15 cellular contexts compared by ENCODE assay signal in genomic region chr4:27414867-27415266, GRCh38.
DNase-seq lines count a peak whose midpoint lies in the region; TF ChIP-seq lines count a peak whose summit lies in the region.
"Had no signal": no experiment of that assay in that cellular context is flagged by ENCODE, and none has a peak within 500 bp of the region (broad histone marks: within the 10 kb centered on the region; RNA-seq: fewer than 3 reads in every experiment).

No MANE protein-coding gene starts in this region.

- POLR2A ChIA-PET in Caco-2 (lab: Charles Lee), result interaction anchor here (0.6 kb wide), 1 partner anchor 31 kb away, joined by 4 read pairs; no protein-coding TSS in a partner anchor

- H3K36me3 Mint-ChIP-seq in Caco-2 (ENCODE audit: insufficient read depth, unreplicated experiment) (no peaks in the 10 kb centered on the region), progenitor cell of endocrine pancreas (ENCODE audit: insufficient read depth) (peaks cover 8% of the 10 kb centered on the region)
- H3K36me3 Mint-ChIP-seq: CD8-positive, alpha-beta T cell had no signal

- H3K27me3 Mint-ChIP-seq in Caco-2 (ENCODE audit: insufficient read depth, unreplicated experiment), result no peaks in the 10 kb centered on the region
- H3K27me3 Mint-ChIP-seq in progenitor cell of endocrine pancreas, result no peaks in the 10 kb centered on the region

- H3K27ac Mint-ChIP-seq in Caco-2 (ENCODE audit: unreplicated experiment) (peak overlapping the region; percentile 45), progenitor cell of endocrine pancreas (peak overlapping the region; percentile 44)
- H3K27ac Mint-ChIP-seq: CD8-positive, alpha-beta T cell; GM23338; H9 had no signal

- intact Hi-C loops in Caco-2 (cut with micrococcal nuclease; ENCODE audit: unreplicated experiment), result loop anchor here (10.0 kb wide), 1 partner anchor 230 kb away; no protein-coding TSS in a partner anchor
- intact Hi-C loops in left ventricle myocardium inferior (cut with micrococcal nuclease), result no loop called here

- no peak overlapping the region for H3K4me3 ChIP-seq in Caco-2 (ENCODE audit: low read depth, low read length)
- H3K4me3 ChIP-seq in fibroblast of villous mesenchyme (ENCODE audit: low read depth, low read length), result no peak overlapping the region
- no peak overlapping the region for H3K4me3 ChIP-seq in left ventricle myocardium inferior
- H3K4me3 ChIP-seq: GM23338 had no signal

- no TSS peak for BruUV-seq in Caco-2 (replicated peaks; lab: Mats Ljungman, UMichigan)

- H3K4me1 ChIP-seq in Caco-2 (peaks cover 14% of the 10 kb centered on the region; the same call in 1 of the 2 replicates), left ventricle myocardium inferior (peaks cover 3% of the 10 kb centered on the region)

- H3K27me3 ChIP-seq in Caco-2 (replicated peaks; ENCODE audit: control insufficient read depth, insufficient read depth, low read length) (no peaks in the 10 kb centered on the region), left ventricle myocardium inferior (ENCODE audit: low read depth) (no peaks in the 10 kb centered on the region)

- H3K9me3 ChIP-seq in Caco-2 (peaks cover 2% of the 10 kb centered on the region; the same call in 1 of the 2 replicates), left ventricle myocardium inferior (replicated peaks) (peaks cover 32% of the 10 kb centered on the region)

- H3K27ac ChIP-seq in VCaP (peak overlapping the region; percentile 13; the same call in 1 of the 2 replicates), left ventricle myocardium inferior (replicated peaks) (no peak overlapping the region)

- CTCF ChIA-PET in Caco-2 (lab: Charles Lee), result no interaction called here

- DNase-seq in Caco-2, result peak in 1 of 2 experiments; percentile 30
- DNase-seq in fibroblast of villous mesenchyme (ENCODE audit: low read depth), result peak; percentile 23
- no peak for DNase-seq in progenitor cell of endocrine pancreas (ENCODE audit: low spot score, unreplicated experiment)
- no peak for DNase-seq in left ventricle myocardium inferior
- DNase-seq in effector CD8-positive, alpha-beta T cell (lab: John Stamatoyannopoulos, UW), result no peak
- no peak for DNase-seq in DMS153 (lab: John Stamatoyannopoulos, UW)
- DNase-seq: C1 segment of cervical spinal cord; CD8-positive, alpha-beta T cell; DMS 273 treated with DMSO at 0.1 percent for 48 hours; DMS53; DMS79 treated with DMSO at 0.1 percent for 48 hours; GF-D8; H9 had no signal

- H3K9me3 Mint-ChIP-seq in Caco-2 (ENCODE audit: unreplicated experiment), result peaks cover 30% of the 10 kb centered on the region
- H3K9me3 Mint-ChIP-seq in progenitor cell of endocrine pancreas (ENCODE audit: low read depth), result peaks cover 22% of the 10 kb centered on the region

- TF ChIP-seq CTCF in Caco-2 (IDR thresholded peaks at IDR 0.05; ENCODE audit: insufficient read depth in 1 of 2, low read depth in 1 of 2, low read length in 1 of 2, severe bottlenecking in 1 of 2, unreplicated experiment in 1 of 2), result no peak
- TF ChIP-seq CTCF in VCaP (conservative IDR thresholded peaks at IDR 0.05), result no peak
- no peak for TF ChIP-seq CTCF in fibroblast of villous mesenchyme (IDR thresholded peaks at IDR 0.05; ENCODE audit: insufficient read depth, low read depth, low read length)
- TF ChIP-seq CTCF in progenitor cell of endocrine pancreas (IDR thresholded peaks at IDR 0.05; ENCODE audit: unreplicated experiment), result no peak
- no peak for TF ChIP-seq CTCF in left ventricle myocardium inferior (IDR thresholded peaks at IDR 0.05; ENCODE audit: borderline replicate concordance)

- H3K4me1 Mint-ChIP-seq in Caco-2 (ENCODE audit: low read depth, unreplicated experiment), result no peaks in the 10 kb centered on the region
- H3K4me1 Mint-ChIP-seq in progenitor cell of endocrine pancreas (ENCODE audit: low read depth), result peaks cover 8% of the 10 kb centered on the region

- H3K36me3 ChIP-seq in Caco-2 (ENCODE audit: control insufficient read depth, insufficient read depth, low read length), result no peaks in the 10 kb centered on the region
- H3K36me3 ChIP-seq in left ventricle myocardium inferior, result no peaks in the 10 kb centered on the region

- H3K4me3 Mint-ChIP-seq in Caco-2 (ENCODE audit: unreplicated experiment) (no peak overlapping the region), progenitor cell of endocrine pancreas (ENCODE audit: low read depth) (no peak overlapping the region)
- H3K4me3 Mint-ChIP-seq: CD8-positive, alpha-beta T cell; GM23338; H9 had no signal
